ENCODE assay signal across 20 cellular contexts in the genomic region with DNA sequence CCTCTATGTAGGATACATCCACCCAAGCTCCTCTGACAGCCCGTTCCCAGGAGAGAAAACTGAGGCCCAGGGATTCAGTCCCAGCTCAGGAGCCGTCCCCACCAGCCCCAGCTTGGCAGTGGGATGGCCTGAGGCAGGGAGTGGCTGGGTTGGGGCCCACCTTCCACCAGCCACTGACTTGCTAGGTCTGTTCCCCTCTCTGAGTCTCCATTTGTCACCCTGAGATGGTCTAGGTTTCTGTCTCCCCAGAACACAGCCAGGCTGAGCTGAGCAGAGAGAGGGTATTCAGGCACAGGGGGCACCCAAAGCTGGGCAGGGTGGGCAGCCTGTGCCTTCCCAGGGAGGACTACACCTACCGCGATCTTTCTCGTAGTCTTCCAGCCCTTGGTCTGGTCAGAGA.
DNase-seq lines count a peak whose midpoint lies in the region; ATAC-seq and TF ChIP-seq lines count a peak whose summit lies in the region.
"Had no signal": no experiment of that assay in that cellular context is flagged by ENCODE, and none has a peak within 500 bp of the region (broad histone marks: within the 10 kb centered on the region; RNA-seq: fewer than 3 reads in every experiment).

No MANE protein-coding gene starts in this region.

- no peaks in the 10 kb centered on the region for H3K9me3 ChIP-seq in RWPE2 (ENCODE audit: severe bottlenecking)
- H3K9me3 ChIP-seq: SJSA1 had no signal

- no peak overlapping the region for H3K4me3 ChIP-seq in RWPE2 (ENCODE audit: severe bottlenecking)
- H3K4me3 ChIP-seq: GM12878, K562, SJSA1 had no signal

- peaks cover 2% of the 10 kb centered on the region for H3K4me1 ChIP-seq in RWPE2 (ENCODE audit: insufficient read depth, poor library complexity, severe bottlenecking)
- H3K4me1 ChIP-seq: SJSA1 had no signal

- no peak for ATAC-seq in left ventricle myocardium superior
- no peak for ATAC-seq in left cardiac atrium
- no peak for ATAC-seq in RWPE2 (ENCODE audit: low read depth)
- no peak for ATAC-seq in HG02588 (IDR thresholded peaks at IDR 0.05; ENCODE audit: unreplicated experiment)
- ATAC-seq: GM12878, HCT116, K562, PC-3 had no signal

- no peak for TF ChIP-seq CTCF in RWPE2 (IDR thresholded peaks at IDR 0.05; ENCODE audit: poor library complexity, severe bottlenecking)

- no peak overlapping the region for H3K27ac ChIP-seq in RWPE2 (ENCODE audit: poor library complexity, severe bottlenecking)
- H3K27ac ChIP-seq: RWPE1, SJSA1 had no signal

- intact Hi-C loops in left ventricle myocardium superior (cut with micrococcal nuclease) (loop anchor here (10.0 kb wide), 1 partner anchor 94 kb away; no protein-coding TSS in a partner anchor), left cardiac atrium (cut with DNase I) (loop anchor here in 1 of 2 donors (10.0 kb wide), 1 partner anchor 104 kb away; no protein-coding TSS in a partner anchor), posterior vena cava (cut with DNase I) (loop anchor here (10.0 kb wide), 1 partner anchor 104 kb away; no protein-coding TSS in a partner anchor)

- DNase-seq in left ventricle myocardium superior (peak; percentile 4), left cardiac atrium (no peak), RWPE2 (ENCODE audit: low spot score) (peak; percentile 29), posterior vena cava (ENCODE audit: low spot score) (peak; percentile 55), NCI-H1417 treated with DMSO at 0.1 percent for 48 hours (lab: John Stamatoyannopoulos, UW) (no peak), DMS 273 (lab: John Stamatoyannopoulos, UW; ENCODE audit: unreplicated experiment) (no peak)
- DNase-seq: DMS 273 treated with DMSO at 0.1 percent for 48 hours, GDM1, MV-4-11, NCI-H1436, NCI-H2029 treated with DMSO at 0.1 percent for 48 hours, NCI-H510A, NCI-H82, PC-3 had no signal

- H3K27me3 ChIP-seq in RWPE2 (ENCODE audit: insufficient read depth, poor library complexity, severe bottlenecking): no peaks in the 10 kb centered on the region
- H3K27me3 ChIP-seq: SJSA1 had no signal

- H3K36me3 ChIP-seq in RWPE2 (ENCODE audit: low read depth): no peaks in the 10 kb centered on the region
- H3K36me3 ChIP-seq: SJSA1 had no signal

Comparison
In these comparisons a context has a peak if more than half of its experiments do, and no peak if none do; other contexts are left out.
1. DNase-seq: peak in left ventricle myocardium superior (single experiment), RWPE2 (single experiment) and posterior vena cava (single experiment); none in left cardiac atrium (single experiment), NCI-H1417 treated with DMSO at 0.1 percent for 48 hours (single experiment) and DMS 273 (single experiment).